In genomic region chr5:132222649-132223038, GRCh38 we compare ENCODE assay signal across 11 cellular contexts. TPM values are rescaled to one million over a fixed set of nuclear protein-coding genes. Genes with fewer than 3 reads are reported as not detected.
DNase-seq lines count a peak whose midpoint lies in the region; ATAC-seq and TF ChIP-seq lines count a peak whose summit lies in the region.
"Had no signal": no experiment of that assay in that cellular context is flagged by ENCODE, and none has a peak within 500 bp of the region (broad histone marks: within the 10 kb centered on the region; RNA-seq: fewer than 3 reads in every experiment).

No MANE protein-coding gene starts in this region.

- no peak for TF ChIP-seq CTCF in osteocyte (IDR thresholded peaks at IDR 0.05)

- H3K79me2 ChIP-seq in GM23248 (ENCODE audit: insufficient read depth), result peaks cover 83% of the 10 kb centered on the region

- H3K4me3 Mint-ChIP-seq in osteocyte (ENCODE audit: unreplicated experiment), result no peak overlapping the region

- peaks cover 54% of the 10 kb centered on the region for H3F3A ChIP-seq in GM23248 (ENCODE audit: insufficient read depth)

- H3K4me1 Mint-ChIP-seq in osteocyte (ENCODE audit: unreplicated experiment), result peaks cover 65% of the 10 kb centered on the region

- H2AFZ ChIP-seq in GM23248, result no peak overlapping the region

- H4K20me1 ChIP-seq in GM23248 (ENCODE audit: insufficient read depth), result no peaks in the 10 kb centered on the region; the same call in 1 of the 2 replicates

- peaks cover 8% of the 10 kb centered on the region for H3K36me3 Mint-ChIP-seq in osteocyte (ENCODE audit: unreplicated experiment)

- peak overlapping the region; percentile 69 for H3K9ac ChIP-seq in GM23248

- no peaks in the 10 kb centered on the region for H3K27me3 ChIP-seq in GM23248 (replicated peaks; ENCODE audit: insufficient read depth)
- H3K27me3 ChIP-seq: SJSA1 had no signal

- H3K9me2 ChIP-seq in GM23248 (ENCODE audit: insufficient read depth), result no peaks in the 10 kb centered on the region

- H3K27me3 Mint-ChIP-seq in osteocyte (ENCODE audit: unreplicated experiment), result no peaks in the 10 kb centered on the region

- H3K4me2 ChIP-seq in GM23248 (ENCODE audit: unreplicated experiment), result peak overlapping the region; percentile 55

- DNase-seq in GM23248 (no peak), osteocyte (ENCODE audit: extremely low spot score, unreplicated experiment) (no peak), Ammon's horn (ENCODE audit: low spot score) (no peak), NCI-H187 treated with DMSO at 0.1 percent for 48 hours (lab: John Stamatoyannopoulos, UW) (no peak), NCI-H1417 (lab: John Stamatoyannopoulos, UW) (no peak), NCI-H1417 treated with DMSO at 0.1 percent for 48 hours (lab: John Stamatoyannopoulos, UW) (no peak)
- DNase-seq: NCI-H2029 treated with DMSO at 0.1 percent for 48 hours had no signal

- H3K9me3 ChIP-seq in GM23248 (ENCODE audit: low read depth), result no peaks in the 10 kb centered on the region
- H3K9me3 ChIP-seq: SJSA1 had no signal

- 0 out of 2 replicates have a peak overlapping the region, but pooled peaks have one; percentile 17 for H3K4me3 ChIP-seq in GM23248
- H3K4me3 ChIP-seq: lung, SJSA1 had no signal

- peak overlapping the region; percentile 46 for H3K27ac Mint-ChIP-seq in osteocyte (ENCODE audit: unreplicated experiment)

- WGBS in GM23248 (ENCODE audit: low coverage in 1 of 2, low lambda C conversion rate in 2 of 2, missing lambda C conversion rate in 2 of 2), 2 experiments, result 96 to 98% methylated on average over 3 of the region's 3 CpGs

- H3K27ac ChIP-seq in GM23248, result peak overlapping the region; percentile 76
- H3K27ac ChIP-seq: SJSA1 had no signal

- no peaks in the 10 kb centered on the region for H3K36me3 ChIP-seq in GM23248 (ENCODE audit: low read depth)

- ATAC-seq in GM18519 (IDR thresholded peaks at IDR 0.05; ENCODE audit: low FRiP score, unreplicated experiment) (peak; percentile 79), HG03565 (IDR thresholded peaks at IDR 0.05; ENCODE audit: unreplicated experiment) (peak; percentile 72)

- no peaks in the 10 kb centered on the region for H3K9me3 Mint-ChIP-seq in osteocyte (ENCODE audit: unreplicated experiment)

- in situ Hi-C loops in GM23248 (cut with MboI), result no loop called here

- H3K4me1 ChIP-seq in GM23248 (ENCODE audit: insufficient read depth), result peaks cover 67% of the 10 kb centered on the region

RNA-seq across cellular contexts. Expression of gene P4HA2, which starts 5.0 kb away (rescaled TPM):
- total RNA-seq in GM23248 (2014; rRNA removed; shearing (Covaris generic)), result 337 and 352 TPM in 2 replicates
- 353 and 374 TPM in 2 replicates for polyA plus RNA-seq in GM23248 (2016; fragmentation: Nextera tagmentation; extraction: Ambion mirVana)
- total RNA-seq in osteocyte, result 104 and 117 TPM in 2 replicates

RNA-seq across cellular contexts. Expression of gene PDLIM4, which starts 34.9 kb away (rescaled TPM):
- 84.4 and 107 TPM in 2 replicates for total RNA-seq in GM23248 (2014; rRNA removed; shearing (Covaris generic))
- polyA plus RNA-seq in GM23248 (2016; fragmentation: Nextera tagmentation; extraction: Ambion mirVana), result 153 and 156 TPM in 2 replicates
- 42.7 and 47.8 TPM in 2 replicates for total RNA-seq in osteocyte
